ENCODE assay signal across 13 cellular contexts in genomic region chr6:6969761-6970223, GRCh38.
A peak's percentile ranks its signal among the peaks of the same experiment; 100 is the strongest.
DNase-seq lines count a peak whose midpoint lies in the region; ATAC-seq and TF ChIP-seq lines count a peak whose summit lies in the region.
"Had no signal": no experiment of that assay in that cellular context is flagged by ENCODE, and none has a peak within 500 bp of the region (broad histone marks: within the 10 kb centered on the region; RNA-seq: fewer than 3 reads in every experiment).

No MANE protein-coding gene starts in this region.

- TF ChIP-seq CTCF in prostate gland (IDR thresholded peaks at IDR 0.05), result no peak

- no peak for TF ChIP-seq POLR2A in prostate gland (IDR thresholded peaks at IDR 0.05)

- H3K27me3 ChIP-seq in prostate gland (replicated peaks; ENCODE audit: insufficient read depth), result no peaks in the 10 kb centered on the region

- intact Hi-C loops in prostate gland (cut with DNase I), result no loop called here

- H3K4me1 ChIP-seq in prostate gland (replicated peaks), result no peaks in the 10 kb centered on the region

- H3K9me3 ChIP-seq in prostate gland, result no peaks in the 10 kb centered on the region

- no peak overlapping the region for H3K27ac ChIP-seq in prostate gland

- no peak overlapping the region for H3K4me3 ChIP-seq in prostate gland

- WGBS in prostate gland, result 47% methylated on average over 10 of the region's 10 CpGs

- no peaks in the 10 kb centered on the region for H3K36me3 ChIP-seq in prostate gland

- peak; percentile 70 for DNase-seq in HK-2 (ENCODE audit: unreplicated experiment)
- peak; percentile 75 for DNase-seq in NCI-H69 (lab: John Stamatoyannopoulos, UW)
- DNase-seq in glomerular visceral epithelial cell (ENCODE audit: extremely low spot score), result peak; percentile 63
- DNase-seq in prostate gland (ENCODE audit: low spot score), result peak; percentile 5
- DNase-seq in stimulated activated CD8-positive, alpha-beta memory T cell treated with anti-CD3 and anti-CD28 coated beads, Interleukin-4, amount 100 ng/mL, for 48 hours, result no peak
- no peak for DNase-seq in activated CD4-positive, alpha-beta T cell treated with anti-CD3 and anti-CD28 coated beads, Interleukin-2, amount 50 U/mL, for 4 hours
- DNase-seq in Kasumi-1 (lab: John Stamatoyannopoulos, UW), result no peak
- DNase-seq: amniotic stem cell; CD8-positive, alpha-beta T cell; stimulated activated CD4-positive, alpha-beta T cell treated with anti-CD3 and anti-CD28 coated beads, Interleukin-4, amount 100 ng/mL, for 1 hour; substantia nigra; T1000 had no signal

- ATAC-seq in GM21447 (IDR thresholded peaks at IDR 0.05; ENCODE audit: unreplicated experiment), result no peak
- ATAC-seq: CD8-positive, alpha-beta T cell had no signal

Comparison
In these comparisons a context has a peak if more than half of its experiments do, and no peak if none do; other contexts are left out.
1. DNase-seq: peak in HK-2 (single experiment), NCI-H69 (single experiment), glomerular visceral epithelial cell (single experiment) and prostate gland (single experiment); none in stimulated activated CD8-positive, alpha-beta memory T cell treated with anti-CD3 and anti-CD28 coated beads, Interleukin-4, amount 100 ng/mL, for 48 hours (single experiment), activated CD4-positive, alpha-beta T cell treated with anti-CD3 and anti-CD28 coated beads, Interleukin-2, amount 50 U/mL, for 4 hours (0 of 2) and Kasumi-1 (0 of 2).